In genomic region chrX:15714529-15714928, GRCh38 we compare ENCODE assay signal across 16 cellular contexts. TPM values are rescaled to one million over a fixed set of nuclear protein-coding genes. Genes with fewer than 3 reads are reported as not detected.
DNase-seq lines count a peak whose midpoint lies in the region; ATAC-seq, FAIRE-seq and TF ChIP-seq lines count a peak whose summit lies in the region.
"Had no signal": no experiment of that assay in that cellular context is flagged by ENCODE, and none has a peak within 500 bp of the region (broad histone marks: within the 10 kb centered on the region; RNA-seq: fewer than 3 reads in every experiment).

No MANE protein-coding gene starts in this region.

- H3K27me3 ChIP-seq in bronchial epithelial cell (ENCODE audit: control insufficient read depth, insufficient read depth, low read length): no peaks in the 10 kb centered on the region
- H3K27me3 ChIP-seq: gastroesophageal sphincter, Peyer's patch had no signal

- ATAC-seq in HG03025 (IDR thresholded peaks at IDR 0.05; ENCODE audit: low FRiP score, unreplicated experiment) (no peak), HG03280 (IDR thresholded peaks at IDR 0.05; ENCODE audit: unreplicated experiment) (no peak)
- ATAC-seq: gastroesophageal sphincter had no signal

- H3K36me3 Mint-ChIP-seq in nephron progenitor cell (ENCODE audit: low read depth): peaks cover 9% of the 10 kb centered on the region
- peaks cover 15% of the 10 kb centered on the region for H3K36me3 Mint-ChIP-seq in activated T-cell treated with anti-CD3 and anti-CD28 coated beads, Interleukin-2, amount 50 U/mL, for 24 hours (ENCODE audit: low read depth)

- no peak for FAIRE-seq in bronchial epithelial cell (lab: Jason Lieb, UNC)
- FAIRE-seq: astrocyte had no signal

- DNase-seq in Daoy (ENCODE audit: low read depth): peak; percentile 5
- DNase-seq in NCI-H2081 treated with DMSO at 0.1 percent for 48 hours (lab: John Stamatoyannopoulos, UW): peak; percentile 19
- DNase-seq in bronchial epithelial cell (ENCODE audit: low read depth): peak; percentile 77
- DNase-seq in nephron progenitor cell: no peak
- no peak for DNase-seq in activated T-cell treated with anti-CD3 and anti-CD28 coated beads, Interleukin-2, amount 50 U/mL, for 24 hours
- DNase-seq: activated CD4-positive, alpha-beta T cell treated with anti-CD3 and anti-CD28 coated beads, Interleukin-2, amount 10 ng/mL, durations not matched to agents 7 days and 5 days; CD4-positive, CD25-positive, alpha-beta regulatory T cell; H7; islet precursor cell; Peyer's patch; retina; stimulated activated CD4-positive, alpha-beta T cell treated with anti-CD3 and anti-CD28 coated beads, Interleukin-4, amount 100 ng/mL, for 1 hour had no signal

- H3K9me3 Mint-ChIP-seq in nephron progenitor cell: no peaks in the 10 kb centered on the region
- no peaks in the 10 kb centered on the region for H3K9me3 Mint-ChIP-seq in activated T-cell treated with anti-CD3 and anti-CD28 coated beads, Interleukin-2, amount 50 U/mL, for 24 hours
- H3K9me3 Mint-ChIP-seq: activated CD4-positive, alpha-beta T cell treated with anti-CD3 and anti-CD28 coated beads, Interleukin-2, amount 10 ng/mL, durations not matched to agents 7 days and 5 days; CD4-positive, CD25-positive, alpha-beta regulatory T cell had no signal

- peaks cover 4% of the 10 kb centered on the region for H3K27me3 Mint-ChIP-seq in nephron progenitor cell (ENCODE audit: low read depth, poor library complexity)
- H3K27me3 Mint-ChIP-seq in activated T-cell treated with anti-CD3 and anti-CD28 coated beads, Interleukin-2, amount 50 U/mL, for 24 hours: no peaks in the 10 kb centered on the region
- H3K27me3 Mint-ChIP-seq: activated CD4-positive, alpha-beta T cell treated with anti-CD3 and anti-CD28 coated beads, Interleukin-2, amount 10 ng/mL, durations not matched to agents 7 days and 5 days; CD4-positive, CD25-positive, alpha-beta regulatory T cell had no signal

- TF ChIP-seq CTCF in bronchial epithelial cell (IDR thresholded peaks at IDR 0.05; ENCODE audit: insufficient read depth, low read length, severe bottlenecking) (no peak), nephron progenitor cell (IDR thresholded peaks at IDR 0.05) (no peak)

- H3K36me3 ChIP-seq in bronchial epithelial cell (ENCODE audit: control insufficient read depth, insufficient read depth, low read length): no peaks in the 10 kb centered on the region
- H3K36me3 ChIP-seq: gastroesophageal sphincter, Peyer's patch had no signal

- no peak overlapping the region for H3K4me3 ChIP-seq in bronchial epithelial cell (ENCODE audit: low read depth, low read length)
- H3K4me3 ChIP-seq: gastroesophageal sphincter, Peyer's patch had no signal

- peak overlapping the region; percentile 11 for H3K27ac Mint-ChIP-seq in nephron progenitor cell
- no peak overlapping the region for H3K27ac Mint-ChIP-seq in activated T-cell treated with anti-CD3 and anti-CD28 coated beads, Interleukin-2, amount 50 U/mL, for 24 hours
- H3K27ac Mint-ChIP-seq: activated CD4-positive, alpha-beta T cell treated with anti-CD3 and anti-CD28 coated beads, Interleukin-2, amount 10 ng/mL, durations not matched to agents 7 days and 5 days; CD4-positive, CD25-positive, alpha-beta regulatory T cell had no signal

- H3K4me3 Mint-ChIP-seq in nephron progenitor cell: no peak overlapping the region
- no peak overlapping the region for H3K4me3 Mint-ChIP-seq in activated T-cell treated with anti-CD3 and anti-CD28 coated beads, Interleukin-2, amount 50 U/mL, for 24 hours
- H3K4me3 Mint-ChIP-seq: activated CD4-positive, alpha-beta T cell treated with anti-CD3 and anti-CD28 coated beads, Interleukin-2, amount 10 ng/mL, durations not matched to agents 7 days and 5 days; CD4-positive, CD25-positive, alpha-beta regulatory T cell had no signal

- peaks cover 11% of the 10 kb centered on the region for H3K4me1 Mint-ChIP-seq in nephron progenitor cell
- peaks cover 3% of the 10 kb centered on the region for H3K4me1 Mint-ChIP-seq in activated T-cell treated with anti-CD3 and anti-CD28 coated beads, Interleukin-2, amount 50 U/mL, for 24 hours (ENCODE audit: low read depth)
- H3K4me1 Mint-ChIP-seq: CD4-positive, CD25-positive, alpha-beta regulatory T cell had no signal

RNA-seq across cellular contexts. Expression of gene CA5B, which starts 23.5 kb away (rescaled TPM):
- 0.48 and 1.0 TPM in 2 replicates for total RNA-seq in Daoy (2014; rRNA removed; shearing (Covaris generic))
- total RNA-seq in bronchial epithelial cell: 6.1 and 7.6 TPM in 2 replicates

RNA-seq across cellular contexts. Expression of gene CLTRN, which starts 49.9 kb away (rescaled TPM):
- 0.57 TPM in 1 of 2 replicates, not detected in the other for total RNA-seq in Daoy (2014; rRNA removed; shearing (Covaris generic))
- total RNA-seq in bronchial epithelial cell: 0.53 and 1.2 TPM in 2 replicates
- total RNA-seq: CD4-positive, CD25-positive, alpha-beta regulatory T cell; Peyer's patch had no signal

Comparison
In these comparisons a context has a peak if more than half of its experiments do, and no peak if none do; other contexts are left out.
1. DNase-seq: peak in Daoy (single experiment), NCI-H2081 treated with DMSO at 0.1 percent for 48 hours (single experiment) and bronchial epithelial cell (single experiment); none in nephron progenitor cell (single experiment) and activated T-cell treated with anti-CD3 and anti-CD28 coated beads, Interleukin-2, amount 50 U/mL, for 24 hours (single experiment).